In the genomic region with DNA sequence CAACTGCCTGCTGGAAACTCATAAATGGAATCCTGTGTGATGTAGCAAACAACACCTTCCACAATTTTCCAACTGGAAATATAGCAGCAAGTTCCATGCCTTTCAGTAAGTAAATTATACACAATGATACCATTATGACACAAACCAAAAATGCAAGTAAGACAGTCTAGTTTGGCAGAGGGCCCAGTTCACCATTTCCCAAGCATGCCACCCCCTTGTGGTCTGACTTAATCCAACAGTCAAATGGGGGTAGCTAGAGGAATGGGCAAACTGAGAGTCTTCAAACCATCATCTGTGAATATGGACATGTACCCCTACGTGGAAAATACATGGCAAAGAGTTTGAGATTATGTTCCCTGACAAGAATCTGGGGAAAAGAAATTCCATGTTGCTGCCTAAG, we compare ENCODE assay signal across 18 cellular contexts.
DNase-seq lines count a peak whose midpoint lies in the region; ATAC-seq, FAIRE-seq and TF ChIP-seq lines count a peak whose summit lies in the region.
"Had no signal": no experiment of that assay in that cellular context is flagged by ENCODE, and none has a peak within 500 bp of the region (broad histone marks: within the 10 kb centered on the region; RNA-seq: fewer than 3 reads in every experiment).

No MANE protein-coding gene starts in this region.

- H3K4me1 Mint-ChIP-seq in GM23338 (peaks cover 4% of the 10 kb centered on the region; the same call in 2 of the 3 replicates), Caco-2 (ENCODE audit: low read depth, unreplicated experiment) (no peaks in the 10 kb centered on the region)
- H3K4me1 Mint-ChIP-seq: activated B cell treated with CpG ODN at 0.5 μM for 24 hours; CD4-positive, CD25-positive, alpha-beta regulatory T cell; stimulated activated naive CD8-positive, alpha-beta T cell treated with anti-CD3 and anti-CD28 coated beads, Interleukin-15, amount 100 ng/mL, for 72 hours had no signal

- H3K4me1 ChIP-seq in GM23338 (ENCODE audit: insufficient read depth) (no peaks in the 10 kb centered on the region), OCI-LY1 (ENCODE audit: insufficient read depth, low read length, severe bottlenecking) (peaks cover 10% of the 10 kb centered on the region), keratinocyte (ENCODE audit: control insufficient read depth, extremely low read depth, insufficient read depth, low read length) (no peaks in the 10 kb centered on the region), Caco-2 (no peaks in the 10 kb centered on the region)

- H3K27ac ChIP-seq in GM23338 (ENCODE audit: low read depth) (no peak overlapping the region), OCI-LY1 (ENCODE audit: low read depth, low read length, poor library complexity, severe bottlenecking) (no peak overlapping the region), keratinocyte (ENCODE audit: control insufficient read depth, insufficient read depth, low read length) (no peak overlapping the region)

- DNase-seq in NCI-H748 (lab: John Stamatoyannopoulos, UW; ENCODE audit: unreplicated experiment) (peak; percentile 14), NCI-H748 treated with DMSO at 0.1 percent for 48 hours (lab: John Stamatoyannopoulos, UW) (no peak), GM23338 (ENCODE audit: low spot score) (no peak), keratinocyte (ENCODE audit: low read depth, low spot score) (no peak), Caco-2 (no peak), nucleus accumbens (lab: John Stamatoyannopoulos, UW) (no peak), NCI-H526 (lab: John Stamatoyannopoulos, UW) (no peak)
- DNase-seq: activated B cell treated with CpG ODN at 0.5 μM for 24 hours; activated CD8-positive, alpha-beta T cell treated with anti-CD3 and anti-CD28 coated beads, Interleukin-2, amount 10 ng/mL, durations not matched to agents 7 days and 5 days; activated T-cell treated with anti-CD3 and anti-CD28 coated beads, Interleukin-2, amount 50 U/mL, for 48 hours; CD4-positive, CD25-positive, alpha-beta regulatory T cell; HCEC 1CT; NCI-H187 treated with DMSO at 0.1 percent for 48 hours; NCI-H510A treated with DMSO at 0.1 percent for 48 hours; stimulated activated naive CD8-positive, alpha-beta T cell treated with anti-CD3 and anti-CD28 coated beads, Interleukin-15, amount 100 ng/mL, for 72 hours had no signal

- H3K4me3 ChIP-seq in GM23338 (no peak overlapping the region), OCI-LY1 (ENCODE audit: low read depth, low read length, poor library complexity, severe bottlenecking) (no peak overlapping the region), keratinocyte (ENCODE audit: control insufficient read depth in 2 of 3, extremely low read depth in 1 of 3, insufficient read depth in 2 of 3, low read depth in 1 of 3, low read length in 3 of 3) (no peak overlapping the region), Caco-2 (ENCODE audit: low read depth, low read length) (no peak overlapping the region)

- H3K4me3 Mint-ChIP-seq in GM23338 (no peak overlapping the region), Caco-2 (ENCODE audit: unreplicated experiment) (no peak overlapping the region)
- H3K4me3 Mint-ChIP-seq: activated B cell treated with CpG ODN at 0.5 μM for 24 hours; activated CD8-positive, alpha-beta T cell treated with anti-CD3 and anti-CD28 coated beads, Interleukin-2, amount 10 ng/mL, durations not matched to agents 7 days and 5 days; activated naive CD8-positive, alpha-beta T cell; CD4-positive, CD25-positive, alpha-beta regulatory T cell; stimulated activated naive CD8-positive, alpha-beta T cell treated with anti-CD3 and anti-CD28 coated beads, Interleukin-15, amount 100 ng/mL, for 72 hours had no signal

- dilution Hi-C loops in keratinocyte (cut with MboI; ENCODE audit: extremely low pct_ligation_motif_present, low sequenced_read_pairs), result no loop called here

- POLR2A ChIA-PET in Caco-2 (lab: Charles Lee), result no interaction called here

- no peaks in the 10 kb centered on the region for H3K27me3 Mint-ChIP-seq in GM23338 (ENCODE audit: insufficient read depth, low read depth, poor library complexity)
- peaks cover 2% of the 10 kb centered on the region for H3K27me3 Mint-ChIP-seq in Caco-2 (ENCODE audit: insufficient read depth, unreplicated experiment)
- H3K27me3 Mint-ChIP-seq: activated B cell treated with CpG ODN at 0.5 μM for 24 hours; activated naive CD8-positive, alpha-beta T cell; CD4-positive, CD25-positive, alpha-beta regulatory T cell; stimulated activated naive CD8-positive, alpha-beta T cell treated with anti-CD3 and anti-CD28 coated beads, Interleukin-15, amount 100 ng/mL, for 72 hours had no signal

- H3K79me2 ChIP-seq in GM23338 (replicated peaks; ENCODE audit: insufficient read depth) (no peaks in the 10 kb centered on the region), OCI-LY1 (ENCODE audit: insufficient read depth, low read length) (no peaks in the 10 kb centered on the region), keratinocyte (ENCODE audit: control insufficient read depth, insufficient read depth, low read length) (no peaks in the 10 kb centered on the region)

- H3K27me3 ChIP-seq in GM23338 (ENCODE audit: insufficient read depth), result no peaks in the 10 kb centered on the region
- no peaks in the 10 kb centered on the region for H3K27me3 ChIP-seq in OCI-LY1 (ENCODE audit: insufficient read depth, low read length)
- no peaks in the 10 kb centered on the region for H3K27me3 ChIP-seq in keratinocyte (ENCODE audit: control insufficient read depth, extremely low read depth, insufficient read depth, low read length)
- H3K27me3 ChIP-seq in Caco-2 (replicated peaks; ENCODE audit: control insufficient read depth, insufficient read depth, low read length), result peaks cover 1% of the 10 kb centered on the region; the same call in 1 of the 2 replicates

- H3K9me3 ChIP-seq in OCI-LY1 (ENCODE audit: low read length) (no peaks in the 10 kb centered on the region), keratinocyte (ENCODE audit: control insufficient read depth, low read depth, low read length) (no peaks in the 10 kb centered on the region), Caco-2 (no peaks in the 10 kb centered on the region)

- H3K36me3 Mint-ChIP-seq in GM23338 (ENCODE audit: low read depth) (no peaks in the 10 kb centered on the region), Caco-2 (ENCODE audit: insufficient read depth, unreplicated experiment) (no peaks in the 10 kb centered on the region)
- H3K36me3 Mint-ChIP-seq: activated naive CD8-positive, alpha-beta T cell; CD4-positive, CD25-positive, alpha-beta regulatory T cell had no signal

- H3K9me3 Mint-ChIP-seq in GM23338, result no peaks in the 10 kb centered on the region
- no peaks in the 10 kb centered on the region for H3K9me3 Mint-ChIP-seq in Caco-2 (ENCODE audit: unreplicated experiment)
- H3K9me3 Mint-ChIP-seq: activated B cell treated with CpG ODN at 0.5 μM for 24 hours; stimulated activated naive CD8-positive, alpha-beta T cell treated with anti-CD3 and anti-CD28 coated beads, Interleukin-15, amount 100 ng/mL, for 72 hours had no signal

- no peaks in the 10 kb centered on the region for H3K36me3 ChIP-seq in GM23338 (ENCODE audit: insufficient read depth)
- H3K36me3 ChIP-seq in OCI-LY1 (ENCODE audit: insufficient read depth, low read length), result no peaks in the 10 kb centered on the region
- H3K36me3 ChIP-seq in keratinocyte (ENCODE audit: control insufficient read depth in 2 of 2, extremely low read depth in 1 of 2, insufficient read depth in 2 of 2, low read length in 2 of 2), result no peaks in the 10 kb centered on the region
- no peaks in the 10 kb centered on the region for H3K36me3 ChIP-seq in Caco-2 (ENCODE audit: control insufficient read depth, insufficient read depth, low read length)

- CTCF ChIA-PET in Caco-2 (lab: Charles Lee), result no interaction called here

- TF ChIP-seq CTCF in GM23338 (conservative IDR thresholded peaks at IDR 0.05; ENCODE audit: low read depth in 2 of 2) (peak; percentile 35 to 51), OCI-LY1 (IDR thresholded peaks at IDR 0.05; ENCODE audit: low read length) (peak; percentile 41; the same call in 1 of the 2 replicates), keratinocyte (optimal IDR thresholded peaks at IDR 0.05 in 1 of 3, IDR thresholded peaks at IDR 0.05 in 1 of 3, conservative IDR thresholded peaks at IDR 0.05 in 1 of 3; ENCODE audit: extremely low read depth in 1 of 3, insufficient read depth in 2 of 3, low read length in 3 of 3) (peak in 2 of 3 experiments; percentile 7 to 29), Caco-2 (IDR thresholded peaks at IDR 0.05; ENCODE audit: insufficient read depth in 1 of 2, low read depth in 1 of 2, low read length in 1 of 2, severe bottlenecking in 1 of 2, unreplicated experiment in 1 of 2) (no peak)

- ATAC-seq in GM23338, result no peak
- ATAC-seq: activated CD8-positive, alpha-beta T cell treated with anti-CD3 and anti-CD28 coated beads, Interleukin-2, amount 10 ng/mL, durations not matched to agents 7 days and 5 days; sciatic nerve; stimulated activated naive CD8-positive, alpha-beta T cell treated with anti-CD3 and anti-CD28 coated beads, Interleukin-15, amount 100 ng/mL, for 72 hours had no signal

- no peak overlapping the region for H3K27ac Mint-ChIP-seq in GM23338
- no peak overlapping the region for H3K27ac Mint-ChIP-seq in Caco-2 (ENCODE audit: unreplicated experiment)
- H3K27ac Mint-ChIP-seq: activated B cell treated with CpG ODN at 0.5 μM for 24 hours; activated CD8-positive, alpha-beta T cell treated with anti-CD3 and anti-CD28 coated beads, Interleukin-2, amount 10 ng/mL, durations not matched to agents 7 days and 5 days; activated naive CD8-positive, alpha-beta T cell; stimulated activated naive CD8-positive, alpha-beta T cell treated with anti-CD3 and anti-CD28 coated beads, Interleukin-15, amount 100 ng/mL, for 72 hours had no signal

- H3K9ac ChIP-seq in OCI-LY1 (ENCODE audit: low read length) (no peak overlapping the region), keratinocyte (ENCODE audit: control insufficient read depth, extremely low read depth, insufficient read depth, low read length) (no peak overlapping the region)

- BruUV-seq in Caco-2 (replicated peaks; lab: Mats Ljungman, UMichigan), result no TSS peak

- no peaks in the 10 kb centered on the region for H4K20me1 ChIP-seq in GM23338 (replicated peaks; ENCODE audit: insufficient read depth)
- H4K20me1 ChIP-seq in OCI-LY1 (ENCODE audit: insufficient read depth, low read length), result no peaks in the 10 kb centered on the region
- no peaks in the 10 kb centered on the region for H4K20me1 ChIP-seq in keratinocyte (ENCODE audit: control insufficient read depth, extremely low read depth, insufficient read depth, low read length)

- H3K9me2 ChIP-seq in GM23338 (ENCODE audit: insufficient read depth), result peaks cover 11% of the 10 kb centered on the region; the same call in 1 of the 2 replicates
- H3K9me2 ChIP-seq in OCI-LY1 (ENCODE audit: low read depth, low read length), result no peaks in the 10 kb centered on the region

- intact Hi-C loops in Caco-2 (cut with micrococcal nuclease; ENCODE audit: unreplicated experiment), result no loop called here

- H2AFZ ChIP-seq in GM23338 (no peak overlapping the region), OCI-LY1 (ENCODE audit: low read length) (no peak overlapping the region), keratinocyte (ENCODE audit: control insufficient read depth, low read length) (no peak overlapping the region)

- H3F3A ChIP-seq in GM23338 (replicated peaks; ENCODE audit: low read depth), result no peaks in the 10 kb centered on the region
- no peaks in the 10 kb centered on the region for H3F3A ChIP-seq in OCI-LY1 (ENCODE audit: insufficient read depth, low read length)

- FAIRE-seq in keratinocyte (lab: Jason Lieb, UNC), result no peak

- H3K4me2 ChIP-seq in GM23338 (no peak overlapping the region), OCI-LY1 (ENCODE audit: low read length) (no peak overlapping the region), keratinocyte (ENCODE audit: control insufficient read depth, extremely low read depth, insufficient read depth, low read depth, low read length) (no peak overlapping the region)

- no peaks in the 10 kb centered on the region for H3K9me1 ChIP-seq in keratinocyte (ENCODE audit: control insufficient read depth, extremely low read depth, insufficient read depth, low read length)

Comparison
In these comparisons a context has a peak if more than half of its experiments do, and no peak if none do; other contexts are left out.
1. CTCF ChIP-seq: peak in GM23338 (2 of 2), OCI-LY1 (single experiment) and keratinocyte (2 of 3); none in Caco-2 (0 of 2).